Comparison of ENCODE assay signal across 9 cellular contexts in genomic region chr2:225660262-225661091, GRCh38.
DNase-seq lines count a peak whose midpoint lies in the region; ATAC-seq and TF ChIP-seq lines count a peak whose summit lies in the region.
"Had no signal": no experiment of that assay in that cellular context is flagged by ENCODE, and none has a peak within 500 bp of the region (broad histone marks: within the 10 kb centered on the region; RNA-seq: fewer than 3 reads in every experiment).

No MANE protein-coding gene starts in this region.

- H3K36me3 Mint-ChIP-seq in activated naive CD4-positive, alpha-beta T cell treated with anti-CD3 and anti-CD28 coated beads, Interleukin-2, amount 10 ng/mL, durations not matched to agents 7 days and 5 days, result no peaks in the 10 kb centered on the region

- H3K4me3 ChIP-seq in GM12864 (ENCODE audit: low read depth, low read length) (no peak overlapping the region), MG63 (no peak overlapping the region), SK-N-SH (ENCODE audit: low read depth in 2 of 2, low read length in 1 of 2) (no peak overlapping the region; a peak in 1 of 4 replicates)

- POLR2A ChIA-PET in SK-N-SH (lab: Yijun Ruan, JAX), result no interaction called here

- H3K27ac Mint-ChIP-seq in activated naive CD4-positive, alpha-beta T cell treated with anti-CD3 and anti-CD28 coated beads, Interleukin-2, amount 10 ng/mL, durations not matched to agents 7 days and 5 days, result no peak overlapping the region
- H3K27ac Mint-ChIP-seq: stimulated activated naive CD8-positive, alpha-beta T cell treated with anti-CD3 and anti-CD28 coated beads, Interleukin-15, Interleukin-2, amounts not matched to agents 100 ng/mL and 50 ng/mL, for 24 hours had no signal

- H4K20me1 ChIP-seq in SK-N-SH (ENCODE audit: insufficient read depth), result no peaks in the 10 kb centered on the region

- H3K4me1 ChIP-seq in SK-N-SH (ENCODE audit: control insufficient read depth in 1 of 2, insufficient read depth in 2 of 2, low read depth in 1 of 2, low read length in 1 of 2), result no peaks in the 10 kb centered on the region

- ATAC-seq in Right ventricle myocardium superior (ENCODE audit: poor library complexity) (peak; percentile 86), GM21825 (IDR thresholded peaks at IDR 0.05; ENCODE audit: unreplicated experiment) (no peak)

- WGBS in SK-N-SH (ENCODE audit: low lambda C conversion rate), result 20% methylated on average over 11 of the region's 11 CpGs

- DNase-seq in GM12864 (ENCODE audit: low read depth) (peak; percentile 27), HCEC 1CT (peak; percentile 32), MG63 (peak; percentile 53), SK-N-SH (peak; percentile 58), Right ventricle myocardium superior (peak; percentile 84), putamen (ENCODE audit: low spot score) (peak; percentile 71)
- DNase-seq in activated naive CD4-positive, alpha-beta T cell treated with anti-CD3 and anti-CD28 coated beads, Interleukin-2, amount 10 ng/mL, durations not matched to agents 7 days and 5 days, result peak; percentile 84

- H3K27me3 Mint-ChIP-seq in activated naive CD4-positive, alpha-beta T cell treated with anti-CD3 and anti-CD28 coated beads, Interleukin-2, amount 10 ng/mL, durations not matched to agents 7 days and 5 days, result peaks cover 8% of the 10 kb centered on the region

- CTCF ChIA-PET in SK-N-SH (lab: Yijun Ruan, JAX), result interaction anchor here (0.6 to 11.6 kb wide), 58 partner anchors 9 to 1693 kb away, joined by 3 to 109 read pairs (median 3); partner anchors contain the start of gene DOCK10
- CTCF ChIA-PET in activated naive CD4-positive, alpha-beta T cell treated with anti-CD3 and anti-CD28 coated beads, Interleukin-2, amount 10 ng/mL, durations not matched to agents 7 days and 5 days (lab: Charles Lee), result interaction anchor here (0.6 to 6.3 kb wide), 7 partner anchors 174 to 1616 kb away, joined by 3 to 45 read pairs (median 3); no protein-coding TSS in a partner anchor

- H3K36me3 ChIP-seq in MG63 (no peaks in the 10 kb centered on the region), SK-N-SH (replicated peaks in 1 of 2; ENCODE audit: control insufficient read depth in 1 of 2, insufficient read depth in 2 of 2, low read length in 1 of 2) (no peaks in the 10 kb centered on the region)

- H2AFZ ChIP-seq in SK-N-SH (ENCODE audit: low read depth), result no peak overlapping the region

- H3K9ac ChIP-seq in SK-N-SH, result no peak overlapping the region

- H3K27me3 ChIP-seq in MG63, result no peaks in the 10 kb centered on the region
- H3K27me3 ChIP-seq in SK-N-SH (ENCODE audit: insufficient read depth), result no peaks in the 10 kb centered on the region

- H3K4me1 Mint-ChIP-seq in activated naive CD4-positive, alpha-beta T cell treated with anti-CD3 and anti-CD28 coated beads, Interleukin-2, amount 10 ng/mL, durations not matched to agents 7 days and 5 days, result no peaks in the 10 kb centered on the region

- no peak overlapping the region for H3K27ac ChIP-seq in SK-N-SH (ENCODE audit: low read depth in 2 of 2, low read length in 1 of 2)

- H3K4me3 Mint-ChIP-seq in activated naive CD4-positive, alpha-beta T cell treated with anti-CD3 and anti-CD28 coated beads, Interleukin-2, amount 10 ng/mL, durations not matched to agents 7 days and 5 days, result no peak overlapping the region
- H3K4me3 Mint-ChIP-seq: stimulated activated naive CD8-positive, alpha-beta T cell treated with anti-CD3 and anti-CD28 coated beads, Interleukin-15, Interleukin-2, amounts not matched to agents 100 ng/mL and 50 ng/mL, for 24 hours had no signal

- no peaks in the 10 kb centered on the region for H3K79me2 ChIP-seq in SK-N-SH (ENCODE audit: insufficient read depth)

- H3K9me2 ChIP-seq in SK-N-SH, result no peaks in the 10 kb centered on the region

- peak; percentile 77 for TF ChIP-seq CTCF in GM12864 (IDR thresholded peaks at IDR 0.05; ENCODE audit: low read depth, low read length, missing control alignments)
- TF ChIP-seq CTCF in SK-N-SH (IDR thresholded peaks at IDR 0.05), result peak; percentile 97

- TF ChIP-seq EP300 in SK-N-SH (IDR thresholded peaks at IDR 0.05; ENCODE audit: borderline replicate concordance in 1 of 2, low read depth in 1 of 2, low read length in 1 of 2), result no peak

- TF ChIP-seq RAD21 in SK-N-SH (IDR thresholded peaks at IDR 0.05; ENCODE audit: low read length), result peak; percentile 98

- intact Hi-C loops in Right ventricle myocardium superior (cut with DNase I), result loop anchor here (10.0 kb wide), 1 partner anchor 1144 kb away; no protein-coding TSS in a partner anchor

- no peaks in the 10 kb centered on the region for H3K9me3 ChIP-seq in MG63
- H3K9me3 ChIP-seq in SK-N-SH, result no peaks in the 10 kb centered on the region

- H3F3A ChIP-seq in SK-N-SH (replicated peaks; ENCODE audit: insufficient read depth), result no peaks in the 10 kb centered on the region

- H3K4me2 ChIP-seq in SK-N-SH, result no peak overlapping the region

- no peaks in the 10 kb centered on the region for H3K9me3 Mint-ChIP-seq in activated naive CD4-positive, alpha-beta T cell treated with anti-CD3 and anti-CD28 coated beads, Interleukin-2, amount 10 ng/mL, durations not matched to agents 7 days and 5 days
- H3K9me3 Mint-ChIP-seq: stimulated activated naive CD8-positive, alpha-beta T cell treated with anti-CD3 and anti-CD28 coated beads, Interleukin-15, Interleukin-2, amounts not matched to agents 100 ng/mL and 50 ng/mL, for 24 hours had no signal

TF ChIP-seq in SK-N-SH, 30 proteins besides CTCF, POLR2A, EP300 and RAD21:
- TF ChIP-seq POLR2AphosphoS5 (IDR thresholded peaks at IDR 0.05; ENCODE audit: low read depth, low read length) (no peak), RFX5 (IDR thresholded peaks at IDR 0.05; ENCODE audit: low read length) (0 out of 2 replicates have a peak, but pooled peaks have one; percentile 34), CHD2 (IDR thresholded peaks at IDR 0.05; ENCODE audit: low read length, partially characterized antibody) (peak; percentile 15), NRF1 (IDR thresholded peaks at IDR 0.05; ENCODE audit: low read depth, low read length) (0 out of 2 replicates have a peak, but pooled peaks have one; percentile 27), GATA2 (CRISPR knock-in tag; IDR thresholded peaks at IDR 0.05) (no peak), TAF1 (IDR thresholded peaks at IDR 0.05; ENCODE audit: borderline replicate concordance, low read depth, low read length) (no peak), SMC3 (IDR thresholded peaks at IDR 0.05; ENCODE audit: low read depth, low read length) (peak; percentile 89), FOXJ3 (CRISPR knock-in tag; IDR thresholded peaks at IDR 0.05) (no peak)
TF ChIP-seq in SK-N-SH: peak in this region for 4.

Comparison
In these comparisons a context has a peak if more than half of its experiments do, and no peak if none do; other contexts are left out.
1. DNase-seq: peak in every context shown above with its lines; median percentile 84 in activated naive CD4-positive, alpha-beta T cell treated with anti-CD3 and anti-CD28 coated beads, Interleukin-2, amount 10 ng/mL, durations not matched to agents 7 days and 5 days; 84 in Right ventricle myocardium superior; 71 in putamen; 58 in SK-N-SH; 53 in MG63; 32 in HCEC 1CT; 27 in GM12864.